ENCODE assay signal across 12 cellular contexts in the genomic region with DNA sequence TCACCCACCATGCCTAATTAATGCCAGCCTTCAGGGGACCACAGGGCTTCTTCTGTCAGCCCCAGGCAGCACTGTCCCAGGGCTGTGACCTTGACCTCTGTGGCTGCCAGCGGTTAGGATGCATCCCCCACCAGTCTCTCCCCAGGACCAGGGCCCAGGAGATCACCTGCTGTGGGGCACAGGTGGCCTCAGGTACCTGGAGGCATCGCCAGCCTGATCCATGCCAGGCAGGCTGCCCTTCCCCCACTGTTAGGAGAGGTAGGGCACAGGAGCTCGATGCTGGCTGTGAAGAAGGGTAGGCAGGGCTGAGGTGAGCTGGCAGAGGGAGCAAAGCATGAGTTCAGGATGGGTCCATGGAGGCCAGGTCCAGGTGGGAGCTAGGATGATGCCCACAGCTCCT. TPM values are rescaled to one million over a fixed set of nuclear protein-coding genes. Genes with fewer than 3 reads are reported as not detected.
DNase-seq lines count a peak whose midpoint lies in the region; ATAC-seq and TF ChIP-seq lines count a peak whose summit lies in the region.
"Had no signal": no experiment of that assay in that cellular context is flagged by ENCODE, and none has a peak within 500 bp of the region (broad histone marks: within the 10 kb centered on the region; RNA-seq: fewer than 3 reads in every experiment).

No MANE protein-coding gene starts in this region.

- peak overlapping the region; percentile 96 for H3K27ac Mint-ChIP-seq in activated T-cell treated with anti-CD3 and anti-CD28 coated beads, Interleukin-2, amount 50 U/mL, for 24 hours
- peak overlapping the region; percentile 59 for H3K27ac Mint-ChIP-seq in osteocyte (ENCODE audit: unreplicated experiment)

- TF ChIP-seq CTCF in Panc1 (IDR thresholded peaks at IDR 0.05) (no peak), osteocyte (IDR thresholded peaks at IDR 0.05) (no peak), foreskin keratinocyte (conservative IDR thresholded peaks at IDR 0.05) (no peak)

- ATAC-seq in Panc1 = no peak
- ATAC-seq in HG02884 (IDR thresholded peaks at IDR 0.05; ENCODE audit: unreplicated experiment) = no peak
- ATAC-seq in foreskin keratinocyte = no peak

- intact Hi-C loops in Panc1 (cut with micrococcal nuclease; ENCODE audit: unreplicated experiment) = no loop called here

- peaks cover 4% of the 10 kb centered on the region; the same call in 1 of the 2 replicates for H3K36me3 ChIP-seq in Panc1 (ENCODE audit: control insufficient read depth, insufficient read depth, low read length)
- H3K36me3 ChIP-seq in effector memory CD4-positive, alpha-beta T cell (ENCODE audit: control insufficient read depth, insufficient read depth, low read length) = peaks cover 42% of the 10 kb centered on the region

- H3K36me3 Mint-ChIP-seq in activated T-cell treated with anti-CD3 and anti-CD28 coated beads, Interleukin-2, amount 50 U/mL, for 24 hours (ENCODE audit: low read depth) = peaks cover 54% of the 10 kb centered on the region
- H3K36me3 Mint-ChIP-seq in osteocyte (ENCODE audit: unreplicated experiment) = no peaks in the 10 kb centered on the region

- H3K4me1 Mint-ChIP-seq in activated T-cell treated with anti-CD3 and anti-CD28 coated beads, Interleukin-2, amount 50 U/mL, for 24 hours (ENCODE audit: low read depth) = peaks cover 77% of the 10 kb centered on the region
- peaks cover 63% of the 10 kb centered on the region for H3K4me1 Mint-ChIP-seq in osteocyte (ENCODE audit: unreplicated experiment)

- H3K9me3 Mint-ChIP-seq in activated T-cell treated with anti-CD3 and anti-CD28 coated beads, Interleukin-2, amount 50 U/mL, for 24 hours = no peaks in the 10 kb centered on the region
- H3K9me3 Mint-ChIP-seq in osteocyte (ENCODE audit: unreplicated experiment) = no peaks in the 10 kb centered on the region

- H3K4me3 Mint-ChIP-seq in activated T-cell treated with anti-CD3 and anti-CD28 coated beads, Interleukin-2, amount 50 U/mL, for 24 hours = no peak overlapping the region
- no peak overlapping the region for H3K4me3 Mint-ChIP-seq in osteocyte (ENCODE audit: unreplicated experiment)

- in situ Hi-C loops in Panc1 (cut with HindIII; ENCODE audit: low pct_unique_long_range_greater_than_20kb, low sequenced_read_pairs) = no loop called here

- H3K4me3 ChIP-seq in Panc1 (ENCODE audit: low read depth in 2 of 2, low read length in 2 of 2) = no peak overlapping the region
- no peak overlapping the region for H3K4me3 ChIP-seq in effector memory CD4-positive, alpha-beta T cell (ENCODE audit: insufficient read depth, low read depth, low read length, poor library complexity, severe bottlenecking)

- H3K9me3 ChIP-seq in Panc1 (ENCODE audit: control insufficient read depth, insufficient read depth, low read depth, low read length) = no peaks in the 10 kb centered on the region
- H3K9me3 ChIP-seq in effector memory CD4-positive, alpha-beta T cell (ENCODE audit: control insufficient read depth, low read length) = no peaks in the 10 kb centered on the region

- H3K27me3 ChIP-seq in Panc1 (ENCODE audit: control insufficient read depth, insufficient read depth, low read length) = no peaks in the 10 kb centered on the region
- H3K27me3 ChIP-seq in effector memory CD4-positive, alpha-beta T cell (replicated peaks; ENCODE audit: control insufficient read depth, insufficient read depth, low read length, poor library complexity, severe bottlenecking) = no peaks in the 10 kb centered on the region
- no peaks in the 10 kb centered on the region for H3K27me3 ChIP-seq in foreskin keratinocyte

- CTCF ChIA-PET in Panc1 (lab: Charles Lee) = interaction anchor here (1.3 kb wide), 1 partner anchor 26 kb away, joined by 5 read pairs; no protein-coding TSS in a partner anchor

- no TSS peak for BruUV-seq in Panc1 (replicated peaks; lab: Mats Ljungman, UMichigan)

- no peak for DNase-seq in activated T-cell treated with anti-CD3 and anti-CD28 coated beads, Interleukin-2, amount 50 U/mL, for 24 hours
- DNase-seq in activated T-cell treated with anti-CD3 and anti-CD28 coated beads, Interleukin-2, amount 50 U/mL, for 48 hours = no peak
- DNase-seq in Panc1 (ENCODE audit: low read depth, low spot score) (no peak), osteocyte (ENCODE audit: extremely low spot score, unreplicated experiment) (no peak), HT-29 (ENCODE audit: low spot score) (no peak), foreskin keratinocyte (no peak)
- no peak for DNase-seq in effector memory CD4-positive, alpha-beta T cell
- DNase-seq: ACHN, H7, mammary epithelial cell, NCI-H2029 treated with DMSO at 0.1 percent for 48 hours had no signal

- peak overlapping the region; percentile 95 for H3K27ac ChIP-seq in Panc1 (ENCODE audit: low read length)
- H3K27ac ChIP-seq in effector memory CD4-positive, alpha-beta T cell (ENCODE audit: insufficient read depth, low read length, poor library complexity, severe bottlenecking) = peak overlapping the region; percentile 14
- no peak overlapping the region for H3K27ac ChIP-seq in foreskin keratinocyte

- POLR2A ChIA-PET in Panc1 (lab: Charles Lee) = no interaction called here

- no peaks in the 10 kb centered on the region for H3K27me3 Mint-ChIP-seq in activated T-cell treated with anti-CD3 and anti-CD28 coated beads, Interleukin-2, amount 50 U/mL, for 24 hours
- no peaks in the 10 kb centered on the region for H3K27me3 Mint-ChIP-seq in osteocyte (ENCODE audit: unreplicated experiment)

- H3K4me1 ChIP-seq in Panc1 (ENCODE audit: control insufficient read depth, insufficient read depth, low read length) (peaks cover 68% of the 10 kb centered on the region), foreskin keratinocyte (no peaks in the 10 kb centered on the region)
- peaks cover 35% of the 10 kb centered on the region for H3K4me1 ChIP-seq in effector memory CD4-positive, alpha-beta T cell (ENCODE audit: control insufficient read depth, insufficient read depth, low read length, poor library complexity, severe bottlenecking)

RNA-seq across cellular contexts. Expression of a gene that starts 16.7 kb away (rescaled TPM):
- 252 TPM for total RNA-seq in Panc1 (2021; ENCODE audit: unreplicated experiment)
- polyA plus RNA-seq in Panc1 (2012; ENCODE audit: insufficient read length) = 741 TPM
- 163 and 171 TPM in 2 replicates for total RNA-seq in osteocyte
- 90.8 and 110 TPM in 2 replicates for total RNA-seq in HT-29 (2014; rRNA removed; shearing (Covaris generic))
- total RNA-seq in foreskin keratinocyte = 23.4 and 24.2 TPM in 2 replicates
- 50.6 and 56.0 TPM in 2 replicates for polyA plus RNA-seq in foreskin keratinocyte

RNA-seq across cellular contexts. Expression of a gene that starts 17.5 kb away (rescaled TPM):
- total RNA-seq in Panc1 (2021; ENCODE audit: unreplicated experiment) (104 TPM), osteocyte (48.6 and 49.9 TPM in 2 replicates), foreskin keratinocyte (70.1 and 71.6 TPM in 2 replicates)
- 172 TPM for polyA plus RNA-seq in Panc1 (2012; ENCODE audit: insufficient read length)
- 190 and 194 TPM in 2 replicates for total RNA-seq in HT-29 (2014; rRNA removed; shearing (Covaris generic))
- polyA plus RNA-seq in foreskin keratinocyte = 57.9 and 59.1 TPM in 2 replicates

RNA-seq across cellular contexts. Expression of a gene that starts 26.8 kb away (rescaled TPM):
- 3.1 TPM for total RNA-seq in Panc1 (2021; ENCODE audit: unreplicated experiment)
- 3.1 TPM for polyA plus RNA-seq in Panc1 (2012; ENCODE audit: insufficient read length)
- 0.21 TPM in 1 of 2 replicates, not detected in the other for total RNA-seq in osteocyte
- total RNA-seq in HT-29 (2014; rRNA removed; shearing (Covaris generic)) = 0.05 and 0.70 TPM in 2 replicates
- not detected in 2 replicates for total RNA-seq in foreskin keratinocyte
- not detected in 2 replicates for polyA plus RNA-seq in foreskin keratinocyte
